1 cellular context compared by ENCODE assay signal in genomic region chr1:245863566-245864184, GRCh38.
TF ChIP-seq lines count a peak whose summit lies in the region.

No MANE protein-coding gene starts in this region.

TF ChIP-seq in IMR-90, 13 proteins besides CTCF, POLR2A, EP300 and RAD21 (continued from another document):
- TF ChIP-seq ELK1 (IDR thresholded peaks at IDR 0.05; ENCODE audit: borderline replicate concordance, low read depth, low read length) (no peak), USF2 (IDR thresholded peaks at IDR 0.05; ENCODE audit: low read depth, low read length) (no peak), FOS (IDR thresholded peaks at IDR 0.05; ENCODE audit: low read depth, low read length) (no peak), NFE2L2 (IDR thresholded peaks at IDR 0.05; ENCODE audit: low read depth, low read length) (no peak), MXI1 (IDR thresholded peaks at IDR 0.05; ENCODE audit: borderline replicate concordance, low read depth, low read length) (no peak)
